1 cellular context compared by ENCODE assay signal in genomic region chr19:5691930-5692784, GRCh38.
TF ChIP-seq lines count a peak whose summit lies in the region.

No MANE protein-coding gene starts in this region.

TF ChIP-seq in K562, 482 proteins besides CTCF, POLR2A, EP300 and RAD21 (continued from another document and continues in another):
- no peak for TF ChIP-seq ZBTB49 (CRISPR knock-in tag; IDR thresholded peaks at IDR 0.05; ENCODE audit: borderline replicate concordance)
- peak; percentile 15; the same call in 1 of the 2 replicates for TF ChIP-seq CBFA2T3 (IDR thresholded peaks at IDR 0.05)
- no peak for TF ChIP-seq SREBF2 (CRISPR knock-in tag; IDR thresholded peaks at IDR 0.05)
- TF ChIP-seq CTCFL (IDR thresholded peaks at IDR 0.05; ENCODE audit: borderline replicate concordance, insufficient read depth, low read depth, low read length, poor library complexity, severe bottlenecking): no peak
- TF ChIP-seq THAP7 (CRISPR knock-in tag; IDR thresholded peaks at IDR 0.05): no peak
- TF ChIP-seq TAF15 (IDR thresholded peaks at IDR 0.05; ENCODE audit: low read depth, low read length): peak; percentile 48
- no peak for TF ChIP-seq U2AF1 (optimal IDR thresholded peaks at IDR 0.05; ENCODE audit: low read depth, low read length)
- no peak for TF ChIP-seq CHCHD3 (CRISPR knock-in tag; IDR thresholded peaks at IDR 0.05)
- TF ChIP-seq SMARCE1 (IDR thresholded peaks at IDR 0.05): no peak
- no peak for TF ChIP-seq MIER1 (IDR thresholded peaks at IDR 0.05; ENCODE audit: low read depth)
- TF ChIP-seq RBFOX2 (IDR thresholded peaks at IDR 0.05; ENCODE audit: low read depth, low read length): peak; percentile 89
- TF ChIP-seq KLF16 (IDR thresholded peaks at IDR 0.05): no peak
- TF ChIP-seq CBFB (CRISPR knock-in tag; IDR thresholded peaks at IDR 0.05): no peak
- TF ChIP-seq SP1 (CRISPR knock-in tag; IDR thresholded peaks at IDR 0.05): no peak
- no peak for TF ChIP-seq CXXC5 (CRISPR knock-in tag; IDR thresholded peaks at IDR 0.05)
- no peak for TF ChIP-seq ZNF583 (CRISPR knock-in tag; IDR thresholded peaks at IDR 0.05)
- TF ChIP-seq HLTF (IDR thresholded peaks at IDR 0.05): no peak
- TF ChIP-seq ARID3B (CRISPR knock-in tag; IDR thresholded peaks at IDR 0.05; ENCODE audit: borderline replicate concordance): no peak
- TF ChIP-seq DPF2 (IDR thresholded peaks at IDR 0.05): no peak
- no peak for TF ChIP-seq MLX (CRISPR knock-in tag; conservative IDR thresholded peaks at IDR 0.05)
- TF ChIP-seq KAT7 (CRISPR knock-in tag; IDR thresholded peaks at IDR 0.05; ENCODE audit: borderline replicate concordance): no peak; the same call in 1 of the 2 replicates
- no peak for TF ChIP-seq NFXL1 (CRISPR knock-in tag; IDR thresholded peaks at IDR 0.05)
- no peak for TF ChIP-seq ID3 (CRISPR knock-in tag; IDR thresholded peaks at IDR 0.05)
- TF ChIP-seq ID3 (tag; IDR thresholded peaks at IDR 0.05): no peak; the same call in 1 of the 2 replicates
- TF ChIP-seq ATF2 (CRISPR knock-in tag; IDR thresholded peaks at IDR 0.05): no peak
- TF ChIP-seq HEY1 (CRISPR knock-in tag; IDR thresholded peaks at IDR 0.05; ENCODE audit: borderline replicate concordance): no peak
- TF ChIP-seq IRF9 (tag; IDR thresholded peaks at IDR 0.05): no peak
- no peak for TF ChIP-seq IFI16 (CRISPR knock-in tag; IDR thresholded peaks at IDR 0.05)
- TF ChIP-seq PYGO2 (tag; IDR thresholded peaks at IDR 0.05): no peak
- TF ChIP-seq HDAC3 (IDR thresholded peaks at IDR 0.05; ENCODE audit: borderline replicate concordance, partially characterized antibody): no peak
- TF ChIP-seq MCM7 (IDR thresholded peaks at IDR 0.05): no peak
- no peak for TF ChIP-seq RUNX1 (IDR thresholded peaks at IDR 0.05; ENCODE audit: low read depth)
- no peak for TF ChIP-seq HIVEP1 (CRISPR knock-in tag; IDR thresholded peaks at IDR 0.05)
- no peak for TF ChIP-seq GABPA (tag; conservative IDR thresholded peaks at IDR 0.05; ENCODE audit: low read depth)
- no peak for TF ChIP-seq BCLAF1 (IDR thresholded peaks at IDR 0.05; ENCODE audit: borderline replicate concordance in 1 of 2, control insufficient read depth in 1 of 2, low read depth in 2 of 2, low read length in 1 of 2)
- TF ChIP-seq L3MBTL2 (IDR thresholded peaks at IDR 0.05): no peak
- TF ChIP-seq ZNF695 (CRISPR knock-in tag; IDR thresholded peaks at IDR 0.05): no peak
- no peak for TF ChIP-seq ZNF512 (tag; IDR thresholded peaks at IDR 0.05)
- no peak for TF ChIP-seq ZKSCAN8 (CRISPR knock-in tag; IDR thresholded peaks at IDR 0.05)
- TF ChIP-seq ETV6 (IDR thresholded peaks at IDR 0.05; ENCODE audit: borderline replicate concordance in 1 of 2, low read depth in 2 of 2, low read length in 1 of 2): no peak
- no peak for TF ChIP-seq ETV6 (CRISPR knock-in tag; IDR thresholded peaks at IDR 0.05; ENCODE audit: borderline replicate concordance)
- no peak for TF ChIP-seq ESRRA (IDR thresholded peaks at IDR 0.05; ENCODE audit: borderline replicate concordance, low read depth)
- no peak for TF ChIP-seq BHLHE40 (IDR thresholded peaks at IDR 0.05; ENCODE audit: low read length)
- no peak for TF ChIP-seq ZNF217 (CRISPR knock-in tag; IDR thresholded peaks at IDR 0.05)
- TF ChIP-seq CCAR2 (IDR thresholded peaks at IDR 0.05; ENCODE audit: low read depth, low read length): no peak
- TF ChIP-seq MAFK (IDR thresholded peaks at IDR 0.05; ENCODE audit: low read length): no peak
- TF ChIP-seq ZNF57 (CRISPR knock-in tag; IDR thresholded peaks at IDR 0.05): no peak
- TF ChIP-seq ETV5 (CRISPR knock-in tag; IDR thresholded peaks at IDR 0.05; ENCODE audit: low read depth): no peak
- TF ChIP-seq ADNP (tag; IDR thresholded peaks at IDR 0.05): no peak
- no peak for TF ChIP-seq ZNF212 (CRISPR knock-in tag; IDR thresholded peaks at IDR 0.05)
- no peak for TF ChIP-seq BCL6 (CRISPR knock-in tag; IDR thresholded peaks at IDR 0.05)
- no peak for TF ChIP-seq ZNF586 (CRISPR knock-in tag; conservative IDR thresholded peaks at IDR 0.05)
- TF ChIP-seq CREB3 (tag; conservative IDR thresholded peaks at IDR 0.05; ENCODE audit: low read depth): no peak
- no peak for TF ChIP-seq BRCA1 (IDR thresholded peaks at IDR 0.05)
- TF ChIP-seq BRCA1 (CRISPR knock-in tag; IDR thresholded peaks at IDR 0.05): no peak
- TF ChIP-seq ZNF395 (CRISPR knock-in tag; IDR thresholded peaks at IDR 0.05): no peak
- no peak for TF ChIP-seq GTF2F1 (IDR thresholded peaks at IDR 0.05; ENCODE audit: low read depth, low read length)
